10 cellular contexts compared by ENCODE assay signal in the genomic region with DNA sequence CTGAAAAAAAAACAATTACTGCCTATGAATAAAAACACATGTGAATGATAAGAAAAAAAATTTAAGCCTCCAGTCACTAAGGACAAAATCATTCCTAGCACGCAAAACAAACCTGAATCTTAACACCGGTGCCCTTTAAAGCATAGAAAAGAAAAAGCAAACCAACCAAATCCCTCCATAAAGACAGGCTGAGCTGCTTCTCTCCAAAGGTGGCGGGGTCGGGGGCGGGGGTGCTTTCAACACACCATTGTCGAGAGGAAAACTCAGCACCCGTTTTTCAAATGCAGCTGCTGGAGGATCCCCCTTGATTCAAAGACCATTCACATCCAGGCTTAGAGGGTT. TPM values are rescaled to one million over a fixed set of nuclear protein-coding genes. Genes with fewer than 3 reads are reported as not detected.
DNase-seq lines count a peak whose midpoint lies in the region; ATAC-seq lines count a peak whose summit lies in the region.
"Had no signal": no experiment of that assay in that cellular context is flagged by ENCODE, and none has a peak within 500 bp of the region (broad histone marks: within the 10 kb centered on the region; RNA-seq: fewer than 3 reads in every experiment).

No MANE protein-coding gene starts in this region.

- no peak for ATAC-seq in activated CD8-positive, alpha-beta T cell treated with anti-CD3 and anti-CD28 coated beads, Interleukin-2, amount 10 ng/mL, durations not matched to agents 7 days and 5 days
- ATAC-seq in stimulated activated effector memory CD8-positive, alpha-beta T cell treated with anti-CD3 and anti-CD28 coated beads, Interleukin-12 subunit alpha, Interleukin-12 subunit beta, amount 100 ng/mL, for 72 hours: no peak

- peak overlapping the region; percentile 71 for H3K4me3 ChIP-seq in iPS-15b (ENCODE audit: low read depth, low read length)

- peak overlapping the region; percentile 85 for H3K4me3 Mint-ChIP-seq in activated CD4-positive, alpha-beta T cell treated with anti-CD3 and anti-CD28 coated beads, Interleukin-2, amount 10 ng/mL, durations not matched to agents 24 days and 14 days
- H3K4me3 Mint-ChIP-seq in activated CD8-positive, alpha-beta T cell treated with anti-CD3 and anti-CD28 coated beads, Interleukin-2, amount 10 ng/mL, durations not matched to agents 7 days and 5 days: peak overlapping the region; percentile 70
- H3K4me3 Mint-ChIP-seq in stimulated activated effector memory CD8-positive, alpha-beta T cell treated with anti-CD3 and anti-CD28 coated beads, Interleukin-12 subunit alpha, Interleukin-12 subunit beta, amount 100 ng/mL, for 72 hours: peak overlapping the region; percentile 79

- no peaks in the 10 kb centered on the region for H3K36me3 ChIP-seq in iPS-15b (ENCODE audit: control insufficient read depth, insufficient read depth, low read length)

- DNase-seq in activated CD4-positive, alpha-beta T cell treated with anti-CD3 and anti-CD28 coated beads, Interleukin-2, amount 10 ng/mL, durations not matched to agents 24 days and 14 days: no peak
- DNase-seq in activated CD4-positive, alpha-beta T cell treated with anti-CD3 and anti-CD28 coated beads, Interleukin-2, amount 50 U/mL, for 48 hours: no peak
- DNase-seq in activated CD8-positive, alpha-beta T cell treated with anti-CD3 and anti-CD28 coated beads, Interleukin-2, amount 10 ng/mL, durations not matched to agents 7 days and 5 days: no peak
- DNase-seq in stimulated activated effector memory CD8-positive, alpha-beta T cell treated with anti-CD3 and anti-CD28 coated beads, Interleukin-12 subunit alpha, Interleukin-12 subunit beta, amount 100 ng/mL, for 72 hours (ENCODE audit: low spot score in 2 of 2): no peak
- DNase-seq in cortex of kidney (lab: John Stamatoyannopoulos, UW) (no peak), medulla oblongata (ENCODE audit: extremely low spot score) (no peak), NCI-H2029 treated with DMSO at 0.1 percent for 48 hours (lab: John Stamatoyannopoulos, UW) (no peak)
- DNase-seq: ACHN, NCI-H1694 had no signal

- H3K27me3 ChIP-seq in iPS-15b (ENCODE audit: control insufficient read depth, insufficient read depth, low read length): peaks cover 28% of the 10 kb centered on the region

- H3K36me3 Mint-ChIP-seq in activated CD4-positive, alpha-beta T cell treated with anti-CD3 and anti-CD28 coated beads, Interleukin-2, amount 10 ng/mL, durations not matched to agents 24 days and 14 days (ENCODE audit: low read depth): peaks cover 8% of the 10 kb centered on the region
- H3K36me3 Mint-ChIP-seq in activated CD8-positive, alpha-beta T cell treated with anti-CD3 and anti-CD28 coated beads, Interleukin-2, amount 10 ng/mL, durations not matched to agents 7 days and 5 days (ENCODE audit: low read depth): peaks cover 6% of the 10 kb centered on the region
- H3K36me3 Mint-ChIP-seq in stimulated activated effector memory CD8-positive, alpha-beta T cell treated with anti-CD3 and anti-CD28 coated beads, Interleukin-12 subunit alpha, Interleukin-12 subunit beta, amount 100 ng/mL, for 72 hours: peaks cover 6% of the 10 kb centered on the region

- H3K27me3 Mint-ChIP-seq in activated CD4-positive, alpha-beta T cell treated with anti-CD3 and anti-CD28 coated beads, Interleukin-2, amount 10 ng/mL, durations not matched to agents 24 days and 14 days: peaks cover 58% of the 10 kb centered on the region
- peaks cover 67% of the 10 kb centered on the region for H3K27me3 Mint-ChIP-seq in activated CD8-positive, alpha-beta T cell treated with anti-CD3 and anti-CD28 coated beads, Interleukin-2, amount 10 ng/mL, durations not matched to agents 7 days and 5 days (ENCODE audit: low read depth)

- H3K27ac Mint-ChIP-seq in activated CD4-positive, alpha-beta T cell treated with anti-CD3 and anti-CD28 coated beads, Interleukin-2, amount 10 ng/mL, durations not matched to agents 24 days and 14 days: no peak overlapping the region
- H3K27ac Mint-ChIP-seq in activated CD8-positive, alpha-beta T cell treated with anti-CD3 and anti-CD28 coated beads, Interleukin-2, amount 10 ng/mL, durations not matched to agents 7 days and 5 days: no peak overlapping the region
- H3K27ac Mint-ChIP-seq in stimulated activated effector memory CD8-positive, alpha-beta T cell treated with anti-CD3 and anti-CD28 coated beads, Interleukin-12 subunit alpha, Interleukin-12 subunit beta, amount 100 ng/mL, for 72 hours: peak overlapping the region; percentile 78

- H3K9ac ChIP-seq in iPS-15b (ENCODE audit: low read depth, low read length): no peak overlapping the region

- H3K9me3 ChIP-seq in iPS-15b (ENCODE audit: control insufficient read depth, insufficient read depth, low read length): no peaks in the 10 kb centered on the region

- CTCF ChIA-PET in activated CD8-positive, alpha-beta T cell treated with anti-CD3 and anti-CD28 coated beads, Interleukin-2, amount 10 ng/mL, durations not matched to agents 7 days and 5 days (lab: Charles Lee): interaction anchor here (1.0 to 1.6 kb wide), 2 partner anchors 24 to 44 kb away, joined by 3 to 4 read pairs; no protein-coding TSS in a partner anchor

- POLR2A ChIA-PET in activated CD8-positive, alpha-beta T cell treated with anti-CD3 and anti-CD28 coated beads, Interleukin-2, amount 10 ng/mL, durations not matched to agents 7 days and 5 days (lab: Charles Lee): interaction anchor here (1.3 kb wide), 1 partner anchor 8 kb away, joined by 3 read pairs; no protein-coding TSS in a partner anchor

- intact Hi-C loops in activated CD4-positive, alpha-beta T cell treated with anti-CD3 and anti-CD28 coated beads, Interleukin-2, amount 10 ng/mL, durations not matched to agents 24 days and 14 days (cut with micrococcal nuclease): loop anchor here (1.0 kb wide), 1 partner anchor 9 kb away; no protein-coding TSS in a partner anchor

- H3K4me1 Mint-ChIP-seq in activated CD4-positive, alpha-beta T cell treated with anti-CD3 and anti-CD28 coated beads, Interleukin-2, amount 10 ng/mL, durations not matched to agents 24 days and 14 days: peaks cover 17% of the 10 kb centered on the region
- peaks cover 19% of the 10 kb centered on the region for H3K4me1 Mint-ChIP-seq in activated CD8-positive, alpha-beta T cell treated with anti-CD3 and anti-CD28 coated beads, Interleukin-2, amount 10 ng/mL, durations not matched to agents 7 days and 5 days (ENCODE audit: low read depth)
- H3K4me1 Mint-ChIP-seq in stimulated activated effector memory CD8-positive, alpha-beta T cell treated with anti-CD3 and anti-CD28 coated beads, Interleukin-12 subunit alpha, Interleukin-12 subunit beta, amount 100 ng/mL, for 72 hours: peaks cover 12% of the 10 kb centered on the region

- H3K9me3 Mint-ChIP-seq in activated CD4-positive, alpha-beta T cell treated with anti-CD3 and anti-CD28 coated beads, Interleukin-2, amount 10 ng/mL, durations not matched to agents 24 days and 14 days: peaks cover 7% of the 10 kb centered on the region
- peaks cover 11% of the 10 kb centered on the region for H3K9me3 Mint-ChIP-seq in activated CD8-positive, alpha-beta T cell treated with anti-CD3 and anti-CD28 coated beads, Interleukin-2, amount 10 ng/mL, durations not matched to agents 7 days and 5 days (ENCODE audit: insufficient read depth)
- peaks cover 5% of the 10 kb centered on the region for H3K9me3 Mint-ChIP-seq in stimulated activated effector memory CD8-positive, alpha-beta T cell treated with anti-CD3 and anti-CD28 coated beads, Interleukin-12 subunit alpha, Interleukin-12 subunit beta, amount 100 ng/mL, for 72 hours

- peaks cover 5% of the 10 kb centered on the region for H3K4me1 ChIP-seq in iPS-15b (ENCODE audit: control insufficient read depth, insufficient read depth, low read length)

RNA-seq across cellular contexts. Expression of a gene that starts 1.4 kb away (rescaled TPM):
- total RNA-seq in activated CD4-positive, alpha-beta T cell treated with anti-CD3 and anti-CD28 coated beads, Interleukin-2, amount 10 ng/mL, durations not matched to agents 24 days and 14 days: not detected in 2 replicates
- not detected for total RNA-seq in activated CD8-positive, alpha-beta T cell treated with anti-CD3 and anti-CD28 coated beads, Interleukin-2, amount 10 ng/mL, durations not matched to agents 7 days and 5 days
